ENCODE assay signal across 1 cellular context in genomic region chr22:46922037-46922436, GRCh38.
TF ChIP-seq lines count a peak whose summit lies in the region.

No MANE protein-coding gene starts in this region.

TF ChIP-seq in HEK293, 187 proteins besides CTCF, POLR2A, EP300 and RAD21 (continued from another document):
- TF ChIP-seq ZNF280D (tag by site-specific recombination; IDR thresholded peaks at IDR 0.05) = peak; percentile 83; the same call in 1 of the 2 replicates
- no peak for TF ChIP-seq KLF8 (tag by site-specific recombination; IDR thresholded peaks at IDR 0.05)
- TF ChIP-seq ZNF146 (tag by site-specific recombination; IDR thresholded peaks at IDR 0.05) = no peak
- TF ChIP-seq ZNF785 (tag by site-specific recombination; IDR thresholded peaks at IDR 0.05) = no peak
- peak; percentile 51 for TF ChIP-seq SETDB1 (IDR thresholded peaks at IDR 0.05; ENCODE audit: insufficient read length, low read length)
- TF ChIP-seq ZNF157 (tag by site-specific recombination; IDR thresholded peaks at IDR 0.05) = no peak
